In the genomic region with DNA sequence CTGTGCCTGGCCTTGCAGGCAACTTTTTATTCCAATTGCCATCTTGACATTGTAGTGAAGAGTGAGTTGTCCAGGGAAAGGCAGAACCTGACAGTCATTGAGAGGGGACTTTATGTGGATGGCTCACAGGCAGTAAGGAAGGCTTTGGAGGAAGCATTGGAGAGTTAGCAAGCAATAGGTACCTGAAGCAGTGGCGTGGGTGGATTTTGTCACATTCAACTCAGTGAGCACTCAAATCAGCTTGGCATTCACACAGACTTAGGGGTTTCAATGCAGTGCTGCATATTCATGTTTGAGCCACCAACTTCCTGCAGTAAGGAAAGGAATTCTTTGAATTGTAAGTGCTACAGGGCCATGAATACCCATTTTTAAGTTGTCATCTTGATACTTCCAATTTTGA, we compare ENCODE assay signal across 32 cellular contexts.
"Had no signal": no experiment of that assay in that cellular context is flagged by ENCODE, and none has a peak within 500 bp of the region (broad histone marks: within the 10 kb centered on the region; RNA-seq: fewer than 3 reads in every experiment).

No MANE protein-coding gene starts in this region.

- H3K9me3 ChIP-seq: adrenal gland, body of pancreas, breast epithelium, Peyer's patch, SJSA1, SK-N-SH had no signal

- H3K4me1 ChIP-seq: adrenal gland, breast epithelium, Peyer's patch, SJSA1 had no signal

- H3K27ac ChIP-seq: adrenal gland, body of pancreas, breast epithelium, KMS-11, Peyer's patch, SJSA1 had no signal

- H3K4me2 ChIP-seq: KMS-11, SK-N-SH had no signal

- H3K9me3 Mint-ChIP-seq: activated CD4-positive, alpha-beta T cell treated with anti-CD3 and anti-CD28 coated beads, Interleukin-2, amount 10 ng/mL, durations not matched to agents 7 days and 5 days; activated naive CD4-positive, alpha-beta T cell treated with anti-CD3 and anti-CD28 coated beads for 36 hours; activated naive CD4-positive, alpha-beta T cell treated with anti-CD3 and anti-CD28 coated beads, Interleukin-2, amount 50 U/mL, for 72 hours; activated T-cell treated with anti-CD3 and anti-CD28 coated beads, Interleukin-2, amount 50 U/mL, for 24 hours; activated T-helper 1 cell treated with anti-CD3 and anti-CD28 coated beads, Interleukin-12 subunit alpha, Interleukin-12 subunit beta, Interleukin-2, Interleukin-4 antibody, amounts not matched to agents 30 ng/mL and 10 ng/mL and 1 ng/mL, durations not matched to agents 14 hours and 24 hours and 36 hours had no signal

- H3K27ac Mint-ChIP-seq: activated CD4-positive, alpha-beta T cell treated with anti-CD3 and anti-CD28 coated beads for 36 hours; activated CD4-positive, alpha-beta T cell treated with anti-CD3 and anti-CD28 coated beads, Interleukin-2, amount 10 ng/mL, durations not matched to agents 7 days and 5 days; activated CD8-positive, alpha-beta T cell treated with anti-CD3 and anti-CD28 coated beads, Interleukin-2, amount 10 ng/mL, durations not matched to agents 7 days and 5 days; activated naive CD4-positive, alpha-beta T cell treated with anti-CD3 and anti-CD28 coated beads for 36 hours; activated naive CD4-positive, alpha-beta T cell treated with anti-CD3 and anti-CD28 coated beads, Interleukin-2, amount 50 U/mL, for 72 hours; activated T-cell treated with anti-CD3 and anti-CD28 coated beads, Interleukin-2, amount 50 U/mL, for 24 hours had no signal

- H3K4me3 ChIP-seq: adrenal gland, body of pancreas, breast epithelium, Peyer's patch, SJSA1 had no signal

- H3K27me3 Mint-ChIP-seq: activated CD4-positive, alpha-beta T cell treated with anti-CD3 and anti-CD28 coated beads, Interleukin-2, amount 10 ng/mL, durations not matched to agents 7 days and 5 days; activated T-cell treated with anti-CD3 and anti-CD28 coated beads, Interleukin-2, amount 50 U/mL, for 24 hours had no signal

- H3K27me3 ChIP-seq: adrenal gland, body of pancreas, breast epithelium, Peyer's patch, SJSA1 had no signal

- H3K9ac ChIP-seq: KMS-11, SK-N-SH had no signal

- H3K4me3 Mint-ChIP-seq: activated CD4-positive, alpha-beta T cell treated with anti-CD3 and anti-CD28 coated beads for 36 hours; activated CD4-positive, alpha-beta T cell treated with anti-CD3 and anti-CD28 coated beads, Interleukin-2, amount 10 ng/mL, durations not matched to agents 7 days and 5 days; activated CD8-positive, alpha-beta T cell treated with anti-CD3 and anti-CD28 coated beads, Interleukin-2, amount 10 ng/mL, durations not matched to agents 7 days and 5 days; activated naive CD4-positive, alpha-beta T cell treated with anti-CD3 and anti-CD28 coated beads for 36 hours; activated T-cell treated with anti-CD3 and anti-CD28 coated beads, Interleukin-2, amount 50 U/mL, for 24 hours; activated T-helper 1 cell treated with anti-CD3 and anti-CD28 coated beads, Interleukin-12 subunit alpha, Interleukin-12 subunit beta, Interleukin-2, Interleukin-4 antibody, amounts not matched to agents 30 ng/mL and 10 ng/mL and 1 ng/mL, durations not matched to agents 14 hours and 24 hours and 36 hours had no signal

- H3K36me3 ChIP-seq: adrenal gland, breast epithelium, Peyer's patch, SJSA1 had no signal

- DNase-seq: activated CD4-positive, alpha-beta T cell treated with anti-CD3 and anti-CD28 coated beads for 36 hours; activated CD4-positive, alpha-beta T cell treated with anti-CD3 and anti-CD28 coated beads, Interleukin-2, amount 10 ng/mL, durations not matched to agents 7 days and 5 days; activated CD4-positive, alpha-beta T cell treated with anti-CD3 and anti-CD28 coated beads, Interleukin-2, amount 50 U/mL, for 48 hours; activated CD8-positive, alpha-beta T cell treated with anti-CD3 and anti-CD28 coated beads, Interleukin-2, amount 10 ng/mL, durations not matched to agents 7 days and 5 days; activated gamma-delta T cell treated with Interleukin-2 at 50 U/mL for 16 hours; activated naive CD4-positive, alpha-beta T cell treated with anti-CD3 and anti-CD28 coated beads for 36 hours; activated T-cell treated with anti-CD3 and anti-CD28 coated beads, Interleukin-2, amount 50 U/mL, for 24 hours; adrenal gland; body of pancreas; MM.1S; MV-4-11; NCI-H1092 treated with DMSO at 0.1 percent for 48 hours; NCI-H1417; NCI-H146; NCI-H187 treated with DMSO at 0.1 percent for 48 hours; NCI-H2081; NCI-H226; NCI-H446 treated with DMSO at 0.1 percent for 48 hours; NCI-H524; PC-3; Peyer's patch; RPMI8226; SHP77 treated with DMSO at 0.1 percent for 48 hours; SK-N-SH; T-helper 2 cell; T1000 had no signal

- ATAC-seq: activated CD4-positive, alpha-beta T cell treated with anti-CD3 and anti-CD28 coated beads for 36 hours; activated CD4-positive, CD25-positive, alpha-beta regulatory T cell treated with anti-CD3 and anti-CD28 coated beads, Interleukin-2, amount 50 U/mL, for 24 hours; activated CD8-positive, alpha-beta T cell treated with anti-CD3 and anti-CD28 coated beads, Interleukin-2, amount 10 ng/mL, durations not matched to agents 7 days and 5 days; activated naive CD4-positive, alpha-beta T cell treated with anti-CD3 and anti-CD28 coated beads, Interleukin-2, amount 50 U/mL, for 72 hours; body of pancreas; PC-3 had no signal
